10 cellular contexts compared by ENCODE assay signal in the genomic region with DNA sequence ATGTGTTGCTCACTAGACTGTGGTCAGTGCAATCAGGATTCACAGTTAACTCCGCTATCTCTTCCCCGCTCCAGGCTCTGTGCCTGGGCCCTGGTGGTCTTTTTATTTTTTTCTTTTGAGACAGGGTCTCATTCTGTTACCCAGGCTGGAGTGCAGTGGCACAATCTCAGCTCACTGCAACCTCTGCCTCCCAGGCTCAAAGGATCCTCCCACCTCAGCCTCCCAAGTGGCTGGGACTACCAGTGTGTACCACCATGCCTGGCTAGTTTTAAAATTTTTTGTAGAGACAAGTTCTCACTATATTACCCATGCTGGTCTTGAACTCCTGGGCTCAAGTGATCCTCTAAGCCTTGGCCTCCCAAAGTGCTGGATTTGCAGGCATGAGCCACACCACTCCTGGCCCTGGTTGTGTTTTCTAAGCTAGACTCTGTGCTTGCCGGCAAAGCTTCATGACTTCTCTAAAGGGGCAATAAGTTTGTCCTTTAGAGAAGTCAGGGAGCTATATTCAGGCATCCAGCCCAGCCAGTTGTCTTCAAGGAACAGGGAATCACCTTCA. TPM values are rescaled to one million over a fixed set of nuclear protein-coding genes. Genes with fewer than 3 reads are reported as not detected.
DNase-seq lines count a peak whose midpoint lies in the region; ATAC-seq and TF ChIP-seq lines count a peak whose summit lies in the region.
"Had no signal": no experiment of that assay in that cellular context is flagged by ENCODE, and none has a peak within 500 bp of the region (broad histone marks: within the 10 kb centered on the region; RNA-seq: fewer than 3 reads in every experiment).

No MANE protein-coding gene starts in this region.

- no peaks in the 10 kb centered on the region for H3K27me3 ChIP-seq in CD8-positive, alpha-beta memory T cell (ENCODE audit: insufficient read depth, low read length, poor library complexity, severe bottlenecking)
- no peaks in the 10 kb centered on the region for H3K27me3 ChIP-seq in Karpas-422 (ENCODE audit: low read length)
- peaks cover 0 to 31% (median 0%) of the 10 kb centered on the region in 45 donors for H3K27me3 ChIP-seq in dorsolateral prefrontal cortex
- no peaks in the 10 kb centered on the region for H3K27me3 ChIP-seq in rectal smooth muscle tissue (ENCODE audit: control insufficient read depth, insufficient read depth, low read length)

- intact Hi-C loops in dorsolateral prefrontal cortex (cut with DNase I), result no loop called here

- H3K27me3 Mint-ChIP-seq in CD8-positive, alpha-beta memory T cell, result peaks cover 0 to 5% of the 10 kb centered on the region in 2 donors

- CTCF ChIA-PET in CD8-positive, alpha-beta memory T cell (lab: Charles Lee), result interaction anchor here (0.7 to 11.1 kb wide), 11 partner anchors 15 to 90 kb away, joined by 3 to 63 read pairs (median 4); no protein-coding TSS in a partner anchor

- no peaks in the 10 kb centered on the region for H3K9me2 ChIP-seq in Karpas-422 (replicated peaks; ENCODE audit: insufficient read depth, low read length)

- H2AFZ ChIP-seq in Karpas-422 (ENCODE audit: low read length), result no peak overlapping the region

- peak overlapping the region; percentile 94 for H3K4me2 ChIP-seq in Karpas-422 (ENCODE audit: low read depth, low read length, poor library complexity, severe bottlenecking)

- H4K20me1 ChIP-seq in Karpas-422 (ENCODE audit: insufficient read depth, low read depth, low read length), result no peaks in the 10 kb centered on the region

- peaks cover 16% of the 10 kb centered on the region for H3K36me3 ChIP-seq in CD8-positive, alpha-beta memory T cell (ENCODE audit: insufficient read depth, low read length)
- no peaks in the 10 kb centered on the region; the same call in 1 of the 2 replicates for H3K36me3 ChIP-seq in Karpas-422 (ENCODE audit: insufficient read depth, low read length)
- H3K36me3 ChIP-seq in rectal smooth muscle tissue (ENCODE audit: control insufficient read depth, insufficient read depth, low read length), result no peaks in the 10 kb centered on the region

- H3K4me3 ChIP-seq in CD8-positive, alpha-beta memory T cell (ENCODE audit: low read length), result peak overlapping the region; percentile 77
- peak overlapping the region; percentile 81 for H3K4me3 ChIP-seq in Karpas-422 (ENCODE audit: low read length)
- peak overlapping the region in 51 of 59 donors; percentile 18 to 81 (median 68) for H3K4me3 ChIP-seq in dorsolateral prefrontal cortex
- H3K4me3 ChIP-seq in rectal smooth muscle tissue (ENCODE audit: low read length), result peak overlapping the region; percentile 80

- H3K27ac ChIP-seq in CD8-positive, alpha-beta memory T cell (ENCODE audit: low read depth, low read length), result peak overlapping the region; percentile 86
- H3K27ac ChIP-seq in Karpas-422 (ENCODE audit: low read length), result peak overlapping the region; percentile 93
- H3K27ac ChIP-seq in dorsolateral prefrontal cortex, result peak overlapping the region in 51 of 59 donors; percentile 21 to 94 (median 80)
- H3K27ac ChIP-seq in rectal smooth muscle tissue (ENCODE audit: low read depth, low read length), result no peak overlapping the region

- no peaks in the 10 kb centered on the region for H3K9me3 ChIP-seq in CD8-positive, alpha-beta memory T cell (ENCODE audit: low read length)
- no peaks in the 10 kb centered on the region for H3K9me3 ChIP-seq in Karpas-422 (ENCODE audit: low read length)

- POLR2A ChIA-PET in CD8-positive, alpha-beta memory T cell (lab: Charles Lee), result interaction anchor here (0.6 to 3.4 kb wide), 4 partner anchors 9 to 78 kb away, joined by 3 to 18 read pairs (median 5); a partner anchor contains a TSS

- H3K36me3 Mint-ChIP-seq in CD8-positive, alpha-beta memory T cell, result peaks cover 3 to 48% (median 14%) of the 10 kb centered on the region in 3 donors

- peaks cover 60% of the 10 kb centered on the region for H3K79me2 ChIP-seq in Karpas-422 (ENCODE audit: low read length)

- H3K27ac Mint-ChIP-seq in CD8-positive, alpha-beta memory T cell, result peak overlapping the region; percentile 68 to 99 (median 96)

- H3K4me1 Mint-ChIP-seq in CD8-positive, alpha-beta memory T cell, result peaks cover 74 to 84% (median 76%) of the 10 kb centered on the region in 3 donors

- H3K4me3 Mint-ChIP-seq in CD8-positive, alpha-beta memory T cell, result peak overlapping the region; percentile 92 to 98 (median 96)

- H3K9ac ChIP-seq in Karpas-422 (ENCODE audit: low read length), result peak overlapping the region; percentile 94
- H3K9ac ChIP-seq in rectal smooth muscle tissue (ENCODE audit: low read length), result no peak overlapping the region

- peaks cover 85% of the 10 kb centered on the region for H3K4me1 ChIP-seq in CD8-positive, alpha-beta memory T cell (ENCODE audit: insufficient read depth, low read length)
- H3K4me1 ChIP-seq in Karpas-422 (ENCODE audit: low read length) (peaks cover 91% of the 10 kb centered on the region), rectal smooth muscle tissue (ENCODE audit: control insufficient read depth, insufficient read depth, low read length) (no peaks in the 10 kb centered on the region)

- ATAC-seq in GM21737 (IDR thresholded peaks at IDR 0.05; ENCODE audit: unreplicated experiment) (no peak), GM18517 (IDR thresholded peaks at IDR 0.05; ENCODE audit: unreplicated experiment) (no peak)
- ATAC-seq: esophagus mucosa had no signal

- no peak for TF ChIP-seq CTCF in dorsolateral prefrontal cortex (IDR thresholded peaks at IDR 0.05 in 54 of 56, conservative IDR thresholded peaks at IDR 0.05 in 2 of 56; ENCODE audit: low read depth in 1 of 56, partially characterized antibody in 56 of 56)

- H3K9me3 Mint-ChIP-seq in CD8-positive, alpha-beta memory T cell, result no peaks in the 10 kb centered on the region

- no peak for DNase-seq in CD8-positive, alpha-beta memory T cell
- DNase-seq in Karpas-422 (peak; percentile 60), dorsolateral prefrontal cortex (no peak), NK-92 (lab: John Stamatoyannopoulos, UW; ENCODE audit: unreplicated experiment) (no peak), NCI-H2081 (lab: John Stamatoyannopoulos, UW) (no peak)
- DNase-seq: mesenchymal stem cell had no signal

RNA-seq across cellular contexts. Expression of a gene that starts 1.4 kb away (rescaled TPM):
- 10 to 100 TPM; 45.9 to 47.9 TPM for total RNA-seq in CD8-positive, alpha-beta memory T cell
- 171 TPM for polyA plus RNA-seq in CD8-positive, alpha-beta memory T cell
- 85.4 and 116 TPM in 2 replicates for total RNA-seq in Karpas-422 (2014; rRNA removed; shearing (Covaris generic); ENCODE audit: low replicate concordance)
- total RNA-seq in dorsolateral prefrontal cortex, result 10 to 100 TPM in 19 of 120 experiments, 1 to 10 TPM in 101; 4.1 to 14.4 (median 8.1) TPM
